2 cellular contexts compared by ENCODE assay signal in the genomic region with DNA sequence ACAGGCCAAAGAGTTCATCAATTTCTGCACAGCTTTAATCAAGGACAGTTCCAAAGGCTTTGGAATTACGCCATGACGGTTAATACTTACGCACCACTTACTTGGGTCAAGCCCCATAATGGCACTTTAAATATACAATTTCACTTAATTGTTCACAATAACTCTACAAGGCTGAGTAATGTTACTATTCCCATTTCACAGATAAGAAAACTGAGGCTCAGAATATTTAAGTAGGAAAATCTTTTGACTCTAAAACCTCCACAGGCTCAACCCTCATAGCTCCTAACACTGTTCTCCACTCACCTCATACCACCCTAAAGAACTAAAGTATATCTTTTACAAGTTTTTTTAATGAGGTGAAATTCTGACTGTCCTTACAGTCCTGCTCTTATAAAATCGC.
TF ChIP-seq lines count a peak whose summit lies in the region.

No MANE protein-coding gene starts in this region.

TF ChIP-seq in HepG2, 621 proteins besides CTCF, POLR2A, EP300 and RAD21:
- TF ChIP-seq NCOA1 (CRISPR knock-in tag; IDR thresholded peaks at IDR 0.05), result no peak
- no peak for TF ChIP-seq SKI (IDR thresholded peaks at IDR 0.05; ENCODE audit: partially characterized antibody)
- TF ChIP-seq, protein P1, sequence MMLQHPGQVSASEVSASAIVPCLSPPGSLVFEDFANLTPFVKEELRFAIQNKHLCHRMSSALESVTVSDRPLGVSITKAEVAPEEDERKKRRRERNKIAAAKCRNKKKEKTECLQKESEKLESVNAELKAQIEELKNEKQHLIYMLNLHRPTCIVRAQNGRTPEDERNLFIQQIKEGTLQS (CRISPR knock-in tag; IDR thresholded peaks at IDR 0.05), result no peak
- 0 out of 2 replicates have a peak, but pooled peaks have one; percentile 33 for TF ChIP-seq ZNF629 (CRISPR knock-in tag; conservative IDR thresholded peaks at IDR 0.05)

TF ChIP-seq in K562, 482 proteins besides CTCF, POLR2A, EP300 and RAD21:
- no peak for TF ChIP-seq ZNF551 (CRISPR knock-in tag; IDR thresholded peaks at IDR 0.05)
- TF ChIP-seq ZNF586 (CRISPR knock-in tag; conservative IDR thresholded peaks at IDR 0.05), result no peak
- no peak for TF ChIP-seq TCFL5 (CRISPR knock-in tag; conservative IDR thresholded peaks at IDR 0.05)
- no peak for TF ChIP-seq JUND (IDR thresholded peaks at IDR 0.05; ENCODE audit: borderline replicate concordance, low read depth, low read length)
- TF ChIP-seq JUND (tag; IDR thresholded peaks at IDR 0.05; ENCODE audit: borderline replicate concordance, low read depth, low read length), result no peak
- TF ChIP-seq, protein P2, sequence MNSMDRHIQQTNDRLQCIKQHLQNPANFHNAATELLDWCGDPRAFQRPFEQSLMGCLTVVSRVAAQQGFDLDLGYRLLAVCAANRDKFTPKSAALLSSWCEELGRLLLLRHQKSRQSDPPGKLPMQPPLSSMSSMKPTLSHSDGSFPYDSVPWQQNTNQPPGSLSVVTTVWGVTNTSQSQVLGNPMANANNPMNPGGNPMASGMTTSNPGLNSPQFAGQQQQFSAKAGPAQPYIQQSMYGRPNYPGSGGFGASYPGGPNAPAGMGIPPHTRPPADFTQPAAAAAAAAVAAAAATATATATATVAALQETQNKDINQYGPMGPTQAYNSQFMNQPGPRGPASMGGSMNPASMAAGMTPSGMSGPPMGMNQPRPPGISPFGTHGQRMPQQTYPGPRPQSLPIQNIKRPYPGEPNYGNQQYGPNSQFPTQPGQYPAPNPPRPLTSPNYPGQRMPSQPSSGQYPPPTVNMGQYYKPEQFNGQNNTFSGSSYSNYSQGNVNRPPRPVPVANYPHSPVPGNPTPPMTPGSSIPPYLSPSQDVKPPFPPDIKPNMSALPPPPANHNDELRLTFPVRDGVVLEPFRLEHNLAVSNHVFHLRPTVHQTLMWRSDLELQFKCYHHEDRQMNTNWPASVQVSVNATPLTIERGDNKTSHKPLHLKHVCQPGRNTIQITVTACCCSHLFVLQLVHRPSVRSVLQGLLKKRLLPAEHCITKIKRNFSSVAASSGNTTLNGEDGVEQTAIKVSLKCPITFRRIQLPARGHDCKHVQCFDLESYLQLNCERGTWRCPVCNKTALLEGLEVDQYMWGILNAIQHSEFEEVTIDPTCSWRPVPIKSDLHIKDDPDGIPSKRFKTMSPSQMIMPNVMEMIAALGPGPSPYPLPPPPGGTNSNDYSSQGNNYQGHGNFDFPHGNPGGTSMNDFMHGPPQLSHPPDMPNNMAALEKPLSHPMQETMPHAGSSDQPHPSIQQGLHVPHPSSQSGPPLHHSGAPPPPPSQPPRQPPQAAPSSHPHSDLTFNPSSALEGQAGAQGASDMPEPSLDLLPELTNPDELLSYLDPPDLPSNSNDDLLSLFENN (IDR thresholded peaks at IDR 0.05; ENCODE audit: low read depth in 2 of 2, low read length in 2 of 2), result no peak
- TF ChIP-seq MTA3 (IDR thresholded peaks at IDR 0.05; ENCODE audit: borderline replicate concordance), result no peak
- peak; percentile 90 for TF ChIP-seq RBM25 (IDR thresholded peaks at IDR 0.05; ENCODE audit: low read depth, low read length, severe bottlenecking)
- TF ChIP-seq ZNF445 (CRISPR knock-in tag; IDR thresholded peaks at IDR 0.05; ENCODE audit: low read depth), result no peak
- TF ChIP-seq HDAC2 (IDR thresholded peaks at IDR 0.05), result peak; percentile 44; the same call in 1 of the 2 replicates
- peak; percentile 86 for TF ChIP-seq ADNP (tag; IDR thresholded peaks at IDR 0.05)
- TF ChIP-seq, protein P3, sequence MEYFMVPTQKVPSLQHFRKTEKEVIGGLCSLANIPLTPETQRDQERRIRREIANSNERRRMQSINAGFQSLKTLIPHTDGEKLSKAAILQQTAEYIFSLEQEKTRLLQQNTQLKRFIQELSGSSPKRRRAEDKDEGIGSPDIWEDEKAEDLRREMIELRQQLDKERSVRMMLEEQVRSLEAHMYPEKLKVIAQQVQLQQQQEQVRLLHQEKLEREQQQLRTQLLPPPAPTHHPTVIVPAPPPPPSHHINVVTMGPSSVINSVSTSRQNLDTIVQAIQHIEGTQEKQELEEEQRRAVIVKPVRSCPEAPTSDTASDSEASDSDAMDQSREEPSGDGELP (CRISPR knock-in tag; IDR thresholded peaks at IDR 0.05; ENCODE audit: borderline replicate concordance), result no peak
- TF ChIP-seq, protein P4, sequence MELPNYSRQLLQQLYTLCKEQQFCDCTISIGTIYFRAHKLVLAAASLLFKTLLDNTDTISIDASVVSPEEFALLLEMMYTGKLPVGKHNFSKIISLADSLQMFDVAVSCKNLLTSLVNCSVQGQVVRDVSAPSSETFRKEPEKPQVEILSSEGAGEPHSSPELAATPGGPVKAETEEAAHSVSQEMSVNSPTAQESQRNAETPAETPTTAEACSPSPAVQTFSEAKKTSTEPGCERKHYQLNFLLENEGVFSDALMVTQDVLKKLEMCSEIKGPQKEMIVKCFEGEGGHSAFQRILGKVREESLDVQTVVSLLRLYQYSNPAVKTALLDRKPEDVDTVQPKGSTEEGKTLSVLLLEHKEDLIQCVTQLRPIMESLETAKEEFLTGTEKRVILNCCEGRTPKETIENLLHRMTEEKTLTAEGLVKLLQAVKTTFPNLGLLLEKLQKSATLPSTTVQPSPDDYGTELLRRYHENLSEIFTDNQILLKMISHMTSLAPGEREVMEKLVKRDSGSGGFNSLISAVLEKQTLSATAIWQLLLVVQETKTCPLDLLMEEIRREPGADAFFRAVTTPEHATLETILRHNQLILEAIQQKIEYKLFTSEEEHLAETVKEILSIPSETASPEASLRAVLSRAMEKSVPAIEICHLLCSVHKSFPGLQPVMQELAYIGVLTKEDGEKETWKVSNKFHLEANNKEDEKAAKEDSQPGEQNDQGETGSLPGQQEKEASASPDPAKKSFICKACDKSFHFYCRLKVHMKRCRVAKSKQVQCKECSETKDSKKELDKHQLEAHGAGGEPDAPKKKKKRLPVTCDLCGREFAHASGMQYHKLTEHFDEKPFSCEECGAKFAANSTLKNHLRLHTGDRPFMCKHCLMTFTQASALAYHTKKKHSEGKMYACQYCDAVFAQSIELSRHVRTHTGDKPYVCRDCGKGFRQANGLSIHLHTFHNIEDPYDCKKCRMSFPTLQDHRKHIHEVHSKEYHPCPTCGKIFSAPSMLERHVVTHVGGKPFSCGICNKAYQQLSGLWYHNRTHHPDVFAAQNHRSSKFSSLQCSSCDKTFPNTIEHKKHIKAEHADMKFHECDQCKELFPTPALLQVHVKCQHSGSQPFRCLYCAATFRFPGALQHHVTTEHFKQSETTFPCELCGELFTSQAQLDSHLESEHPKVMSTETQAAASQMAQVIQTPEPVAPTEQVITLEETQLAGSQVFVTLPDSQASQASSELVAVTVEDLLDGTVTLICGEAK (IDR thresholded peaks at IDR 0.05), result no peak
- TF ChIP-seq, protein P4 (CRISPR knock-in tag; IDR thresholded peaks at IDR 0.05), result no peak
- TF ChIP-seq, protein P5, sequence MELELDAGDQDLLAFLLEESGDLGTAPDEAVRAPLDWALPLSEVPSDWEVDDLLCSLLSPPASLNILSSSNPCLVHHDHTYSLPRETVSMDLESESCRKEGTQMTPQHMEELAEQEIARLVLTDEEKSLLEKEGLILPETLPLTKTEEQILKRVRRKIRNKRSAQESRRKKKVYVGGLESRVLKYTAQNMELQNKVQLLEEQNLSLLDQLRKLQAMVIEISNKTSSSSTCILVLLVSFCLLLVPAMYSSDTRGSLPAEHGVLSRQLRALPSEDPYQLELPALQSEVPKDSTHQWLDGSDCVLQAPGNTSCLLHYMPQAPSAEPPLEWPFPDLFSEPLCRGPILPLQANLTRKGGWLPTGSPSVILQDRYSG (tag; conservative IDR thresholded peaks at IDR 0.05; ENCODE audit: low read depth), result no peak
- TF ChIP-seq BCOR (IDR thresholded peaks at IDR 0.05), result peak; percentile 82
- TF ChIP-seq KDM1A (IDR thresholded peaks at IDR 0.05), result peak; percentile 34 to 61; a peak in 2 of 4 replicates
- TF ChIP-seq CHD1 (IDR thresholded peaks at IDR 0.05; ENCODE audit: low read length), result no peak
- TF ChIP-seq PPARD (CRISPR knock-in tag; IDR thresholded peaks at IDR 0.05), result no peak
- no peak for TF ChIP-seq ZC3H8 (IDR thresholded peaks at IDR 0.05)
- TF ChIP-seq ZNF57 (CRISPR knock-in tag; IDR thresholded peaks at IDR 0.05), result no peak
- peak; percentile 82 for TF ChIP-seq CHD4 (IDR thresholded peaks at IDR 0.05; ENCODE audit: insufficient read depth, insufficient replicate concordance, low read depth, low read length, poor library complexity, severe bottlenecking)
- TF ChIP-seq MED1 (CRISPR knock-in tag; IDR thresholded peaks at IDR 0.05; ENCODE audit: borderline replicate concordance), result no peak
- no peak for TF ChIP-seq GATA2 (CRISPR knock-in tag; IDR thresholded peaks at IDR 0.05)
